Comparison of ENCODE assay signal across 8 cellular contexts in the genomic region with DNA sequence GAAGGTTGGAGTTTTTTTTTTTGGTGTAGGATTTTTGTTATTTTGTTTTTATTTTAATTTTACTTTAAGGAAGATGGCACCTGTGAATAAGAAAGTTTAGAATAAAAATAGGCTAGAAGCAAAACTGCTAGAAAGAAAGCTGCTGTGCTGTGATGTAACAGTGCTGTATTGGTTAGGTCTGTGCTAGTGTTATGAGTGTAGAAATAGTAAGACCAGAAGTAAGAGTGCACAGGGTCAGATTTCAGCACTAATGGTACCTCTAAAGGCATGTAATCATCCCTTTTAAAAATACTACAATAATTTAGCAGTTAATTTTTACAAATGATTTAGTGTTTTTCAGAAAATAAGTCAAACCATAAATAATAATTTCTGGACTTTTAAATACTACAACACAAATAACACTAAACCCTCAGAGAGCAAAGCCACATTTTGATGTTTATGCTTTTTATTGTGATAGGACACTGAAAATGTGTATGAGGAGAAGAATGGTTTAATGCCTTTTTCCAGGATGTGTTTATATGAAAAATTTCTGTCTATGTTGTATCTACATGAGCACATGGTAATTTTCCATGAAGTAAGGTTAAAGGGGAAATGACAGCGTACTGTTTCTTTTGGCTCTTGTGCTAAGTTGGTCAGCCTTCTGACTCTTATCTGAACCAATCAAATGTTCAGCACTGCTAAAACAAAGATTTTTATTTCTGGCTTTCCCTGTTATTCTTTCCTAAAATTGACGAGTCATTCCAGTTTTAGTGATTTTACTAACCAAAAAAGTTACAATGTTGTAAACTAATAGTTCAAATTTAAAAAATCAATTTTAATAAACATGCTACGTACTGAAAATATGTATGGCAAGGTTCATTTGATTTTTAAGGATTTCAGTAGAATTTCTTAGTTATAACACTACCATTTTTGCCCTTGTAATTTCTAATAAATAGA.
DNase-seq lines count a peak whose midpoint lies in the region; ATAC-seq and FAIRE-seq lines count a peak whose summit lies in the region.

No MANE protein-coding gene starts in this region.

- no peak overlapping the region for H2AFZ ChIP-seq in ACC112 (ENCODE audit: low read length, unreplicated experiment)

- intact Hi-C loops in aorta (cut with DNase I): no loop called here

- 1 to 9% methylated on average over 3 of the region's 3 CpGs for WGBS in aorta, 2 donors

- DNase-seq in dedifferentiated amniotic fluid mesenchymal stem cell (ENCODE audit: extremely low spot score) (peak; percentile 77), aorta (no peak), Ammon's horn (ENCODE audit: low spot score) (no peak), urothelium cell line (ENCODE audit: low spot score) (no peak)
- no peak for DNase-seq in activated CD8-positive, alpha-beta memory T cell treated with anti-CD3 and anti-CD28 coated beads, Interleukin-2, amount 50 U/mL, for 4 hours

- ATAC-seq in GM19328 (IDR thresholded peaks at IDR 0.05; ENCODE audit: unreplicated experiment) (peak; percentile 65), HG03196 (IDR thresholded peaks at IDR 0.05; ENCODE audit: unreplicated experiment) (peak; percentile 81), aorta (ENCODE audit: low FRiP score) (peak; percentile 88)

- no peaks in the 10 kb centered on the region for H3K79me2 ChIP-seq in ACC112 (ENCODE audit: control insufficient read depth, insufficient read depth, low read length, unreplicated experiment)

- peak overlapping the region; percentile 38; the same call in 1 of the 2 replicates for H3K4me3 ChIP-seq in ACC112 (ENCODE audit: low read depth, low read length)
- no peak overlapping the region for H3K4me3 ChIP-seq in aorta (ENCODE audit: low read length in 2 of 2)

- H3K36me3 ChIP-seq in ACC112 (ENCODE audit: insufficient read depth, low read length) (0 out of 2 replicates have a peak, but pooled peaks cover 3% of the 10 kb centered on the region), aorta (ENCODE audit: control insufficient read depth in 1 of 2, insufficient read depth in 2 of 2, low read length in 1 of 2) (no peaks in the 10 kb centered on the region)

- H3K27ac ChIP-seq in ACC112 (ENCODE audit: low read depth, low read length) (peak overlapping the region; percentile 80), aorta (ENCODE audit: low read depth in 1 of 2, low read length in 2 of 2) (peak overlapping the region in 1 of 2 donors; percentile 76)

- no peaks in the 10 kb centered on the region for H3K9me3 ChIP-seq in aorta (ENCODE audit: control insufficient read depth, low read length)

- H3K27me3 ChIP-seq in ACC112 (ENCODE audit: insufficient read depth, low read length) (no peaks in the 10 kb centered on the region), aorta (ENCODE audit: control insufficient read depth in 1 of 2, insufficient read depth in 2 of 2, low read length in 1 of 2) (no peaks in the 10 kb centered on the region)

- no peak for FAIRE-seq in urothelium cell line (lab: Jason Lieb, UNC)

- H3K4me1 ChIP-seq in ACC112 (ENCODE audit: control insufficient read depth, insufficient read depth, low read length, unreplicated experiment) (peaks cover 34% of the 10 kb centered on the region), aorta (ENCODE audit: control insufficient read depth in 1 of 2, insufficient read depth in 2 of 2, low read length in 2 of 2) (peaks cover 2 to 7% of the 10 kb centered on the region in 2 donors)
